29 cellular contexts compared by ENCODE assay signal in genomic region chr12:34356233-34356987, GRCh38.
"Had no signal": no experiment of that assay in that cellular context is flagged by ENCODE, and none has a peak within 500 bp of the region (broad histone marks: within the 10 kb centered on the region; RNA-seq: fewer than 3 reads in every experiment).

No MANE protein-coding gene starts in this region.

- H3K27me3 Mint-ChIP-seq: activated B cell treated with CpG ODN at 0.5 μM for 24 hours; activated CD4-positive, alpha-beta memory T cell treated with anti-CD3 and anti-CD28 coated beads, Interleukin-2, amount 10 ng/mL, durations not matched to agents 7 days and 5 days; activated naive CD8-positive, alpha-beta T cell; activated T-helper 17 cell treated with anti-CD3 and anti-CD28 coated beads, Interleukin-2, amount 50 U/mL, for 72 hours; brain; central memory CD8-positive, alpha-beta T cell; T-helper 17 cell had no signal

- H3K36me3 ChIP-seq: MG63, Peyer's patch, SJCRH30 had no signal

- H3K27ac ChIP-seq: Peyer's patch, RWPE1, SJCRH30 had no signal

- H3K4me3 ChIP-seq: MG63, Peyer's patch, SJCRH30 had no signal

- H3K4me1 ChIP-seq: Peyer's patch, SJCRH30 had no signal

- H3K9me3 Mint-ChIP-seq: activated B cell treated with CpG ODN at 0.5 μM for 24 hours; activated naive CD4-positive, alpha-beta T cell treated with anti-CD3 and anti-CD28 coated beads for 36 hours; activated T-helper 17 cell treated with anti-CD3 and anti-CD28 coated beads, Interleukin-2, amount 50 U/mL, for 72 hours; central memory CD8-positive, alpha-beta T cell had no signal

- H3K9me3 ChIP-seq: MG63, SJCRH30 had no signal

- H3K4me1 Mint-ChIP-seq: activated B cell treated with CpG ODN at 0.5 μM for 24 hours; activated CD4-positive, alpha-beta memory T cell treated with anti-CD3 and anti-CD28 coated beads, Interleukin-2, amount 10 ng/mL, durations not matched to agents 7 days and 5 days; activated T-helper 17 cell treated with anti-CD3 and anti-CD28 coated beads, Interleukin-2, amount 50 U/mL, for 72 hours; brain; central memory CD8-positive, alpha-beta T cell; T-helper 17 cell had no signal

- H3K4me3 Mint-ChIP-seq: activated B cell treated with CpG ODN at 0.5 μM for 24 hours; activated CD4-positive, alpha-beta memory T cell treated with anti-CD3 and anti-CD28 coated beads, Interleukin-2, amount 10 ng/mL, durations not matched to agents 7 days and 5 days; activated naive CD4-positive, alpha-beta T cell treated with anti-CD3 and anti-CD28 coated beads for 36 hours; activated naive CD8-positive, alpha-beta T cell; activated T-helper 17 cell treated with anti-CD3 and anti-CD28 coated beads, Interleukin-2, amount 50 U/mL, for 72 hours; brain; central memory CD8-positive, alpha-beta T cell; T-helper 17 cell had no signal

- H3K27me3 ChIP-seq: Peyer's patch, SJCRH30 had no signal

- ATAC-seq: activated T-helper 17 cell treated with anti-CD3 and anti-CD28 coated beads, Interleukin-2, amount 50 U/mL, for 72 hours; T-helper 17 cell had no signal

- H3K27ac Mint-ChIP-seq: activated B cell treated with CpG ODN at 0.5 μM for 24 hours; activated CD4-positive, alpha-beta memory T cell treated with anti-CD3 and anti-CD28 coated beads, Interleukin-2, amount 10 ng/mL, durations not matched to agents 7 days and 5 days; activated naive CD4-positive, alpha-beta T cell treated with anti-CD3 and anti-CD28 coated beads for 36 hours; activated naive CD8-positive, alpha-beta T cell; activated T-helper 17 cell treated with anti-CD3 and anti-CD28 coated beads, Interleukin-2, amount 50 U/mL, for 72 hours; brain; T-helper 17 cell had no signal

- DNase-seq: activated B cell treated with CpG ODN at 0.5 μM for 24 hours; activated CD4-positive, alpha-beta memory T cell treated with anti-CD3 and anti-CD28 coated beads, Interleukin-2, amount 10 ng/mL, durations not matched to agents 7 days and 5 days; activated CD4-positive, alpha-beta T cell treated with anti-CD3 and anti-CD28 coated beads for 1 hour; activated CD4-positive, alpha-beta T cell treated with anti-CD3 and anti-CD28 coated beads, Interleukin-2, amount 50 U/mL, for 1 hour; activated gamma-delta T cell; activated naive CD4-positive, alpha-beta T cell treated with anti-CD3 and anti-CD28 coated beads for 36 hours; activated T-cell treated with anti-CD3 and anti-CD28 coated beads for 4 hours; activated T-cell treated with anti-CD3 and anti-CD28 coated beads, Interleukin-2, amount 50 U/mL, for 48 hours; amygdala; KG1; MG63; MV-4-11; NCI-H1092 treated with DMSO at 0.1 percent for 48 hours; NCI-H1417 treated with DMSO at 0.1 percent for 48 hours; NCI-H1694; NCI-H2029; NCI-H345; NCI-H510A; NCI-H69; Peyer's patch; Right ventricle myocardium superior; SJCRH30; T-helper 17 cell; T-helper 9 cell had no signal
